19 cellular contexts compared by ENCODE assay signal in genomic region chr3:107983247-107983646, GRCh38.
DNase-seq lines count a peak whose midpoint lies in the region; ATAC-seq and TF ChIP-seq lines count a peak whose summit lies in the region.
"Had no signal": no experiment of that assay in that cellular context is flagged by ENCODE, and none has a peak within 500 bp of the region (broad histone marks: within the 10 kb centered on the region; RNA-seq: fewer than 3 reads in every experiment).

No MANE protein-coding gene starts in this region.

- 90 to 100% methylated on average over 2 to 3 of the region's 3 CpGs for WGBS in endodermal cell (ENCODE audit: insufficient coverage in 1 of 2, insufficient read length in 1 of 2), 2 experiments

- DNase-seq in GM12864 (ENCODE audit: low read depth) (no peak), GM23338 (ENCODE audit: low spot score) (peak; percentile 28), endodermal cell (no peak), DMS79 treated with DMSO at 0.1 percent for 48 hours (lab: John Stamatoyannopoulos, UW) (no peak), LoVo (ENCODE audit: low spot score) (no peak)
- no peak for DNase-seq in activated CD4-positive, alpha-beta memory T cell treated with anti-CD3 and anti-CD28 coated beads, Interleukin-2, amount 10 ng/mL, durations not matched to agents 7 days and 5 days
- no peak for DNase-seq in NK-92 treated with Interleukin-12 subunit alpha and Interleukin-12 subunit beta, amount 100 ng/mL, for 24 hours (lab: John Stamatoyannopoulos, UW)
- DNase-seq: CD4-positive, alpha-beta T cell; COR-L47; DND-41; NCI-H1105; NCI-H2029 treated with DMSO at 0.1 percent for 48 hours; NCI-H226; NCI-H510A treated with DMSO at 0.1 percent for 48 hours; NCI-H774; OCI-M1; SJCRH30 had no signal

- peaks cover 4% of the 10 kb centered on the region for H3K4me1 Mint-ChIP-seq in GM23338
- peaks cover 49% of the 10 kb centered on the region for H3K4me1 Mint-ChIP-seq in activated T-helper 17 cell treated with anti-CD3 and anti-CD28 coated beads, Interleukin-2, amount 50 U/mL, for 72 hours
- no peaks in the 10 kb centered on the region for H3K4me1 Mint-ChIP-seq in endodermal cell
- H3K4me1 Mint-ChIP-seq in activated CD4-positive, alpha-beta memory T cell treated with anti-CD3 and anti-CD28 coated beads, Interleukin-2, amount 10 ng/mL, durations not matched to agents 7 days and 5 days, result peaks cover 52% of the 10 kb centered on the region

- CTCF ChIA-PET in activated CD4-positive, alpha-beta memory T cell treated with anti-CD3 and anti-CD28 coated beads, Interleukin-2, amount 10 ng/mL, durations not matched to agents 7 days and 5 days (lab: Charles Lee), result interaction anchor here (1.1 kb wide), 1 partner anchor 55 kb away, joined by 4 read pairs; no protein-coding TSS in a partner anchor

- H3K36me3 ChIP-seq in GM23338 (ENCODE audit: insufficient read depth) (no peaks in the 10 kb centered on the region), endodermal cell (ENCODE audit: control insufficient read depth, insufficient read depth, low read length) (no peaks in the 10 kb centered on the region)
- H3K36me3 ChIP-seq: BLaER1, SJCRH30 had no signal

- H3K9me3 Mint-ChIP-seq in GM23338 (no peaks in the 10 kb centered on the region), endodermal cell (no peaks in the 10 kb centered on the region)
- peaks cover 3% of the 10 kb centered on the region for H3K9me3 Mint-ChIP-seq in activated T-helper 17 cell treated with anti-CD3 and anti-CD28 coated beads, Interleukin-2, amount 50 U/mL, for 72 hours
- H3K9me3 Mint-ChIP-seq in activated CD4-positive, alpha-beta memory T cell treated with anti-CD3 and anti-CD28 coated beads, Interleukin-2, amount 10 ng/mL, durations not matched to agents 7 days and 5 days, result peaks cover 2% of the 10 kb centered on the region
- H3K9me3 Mint-ChIP-seq: CD4-positive, alpha-beta T cell had no signal

- H4K20me1 ChIP-seq in GM23338 (replicated peaks; ENCODE audit: insufficient read depth), result no peaks in the 10 kb centered on the region
- H4K20me1 ChIP-seq: BLaER1 had no signal

- H3K4me2 ChIP-seq in GM23338, result no peak overlapping the region
- H3K4me2 ChIP-seq: BLaER1 had no signal

- H3K4me1 ChIP-seq in GM23338 (ENCODE audit: insufficient read depth), result no peaks in the 10 kb centered on the region; the same call in 1 of the 2 replicates
- no peaks in the 10 kb centered on the region for H3K4me1 ChIP-seq in endodermal cell (ENCODE audit: control insufficient read depth, insufficient read depth, low read length)
- H3K4me1 ChIP-seq: SJCRH30 had no signal

- H3K36me3 Mint-ChIP-seq in GM23338 (ENCODE audit: low read depth) (no peaks in the 10 kb centered on the region), endodermal cell (ENCODE audit: low read depth) (no peaks in the 10 kb centered on the region)
- H3K36me3 Mint-ChIP-seq in activated T-helper 17 cell treated with anti-CD3 and anti-CD28 coated beads, Interleukin-2, amount 50 U/mL, for 72 hours (ENCODE audit: low read depth), result no peaks in the 10 kb centered on the region
- peaks cover 9% of the 10 kb centered on the region for H3K36me3 Mint-ChIP-seq in activated CD4-positive, alpha-beta memory T cell treated with anti-CD3 and anti-CD28 coated beads, Interleukin-2, amount 10 ng/mL, durations not matched to agents 7 days and 5 days (ENCODE audit: low read depth)

- H3F3A ChIP-seq in GM23338 (replicated peaks; ENCODE audit: low read depth), result no peaks in the 10 kb centered on the region

- peak; percentile 31; the same call in 2 of the 3 replicates for ATAC-seq in GM23338
- no peak for ATAC-seq in activated T-helper 17 cell treated with anti-CD3 and anti-CD28 coated beads, Interleukin-2, amount 50 U/mL, for 72 hours (replicated peaks)

- H3K27me3 Mint-ChIP-seq in GM23338 (ENCODE audit: insufficient read depth, low read depth, poor library complexity) (no peaks in the 10 kb centered on the region), endodermal cell (ENCODE audit: insufficient read depth) (no peaks in the 10 kb centered on the region)
- H3K27me3 Mint-ChIP-seq in activated T-helper 17 cell treated with anti-CD3 and anti-CD28 coated beads, Interleukin-2, amount 50 U/mL, for 72 hours, result no peaks in the 10 kb centered on the region
- H3K27me3 Mint-ChIP-seq in activated CD4-positive, alpha-beta memory T cell treated with anti-CD3 and anti-CD28 coated beads, Interleukin-2, amount 10 ng/mL, durations not matched to agents 7 days and 5 days, result no peaks in the 10 kb centered on the region
- H3K27me3 Mint-ChIP-seq: CD4-positive, alpha-beta T cell had no signal

- no peaks in the 10 kb centered on the region for H3K9me3 ChIP-seq in endodermal cell (ENCODE audit: control insufficient read depth, low read length)
- H3K9me3 ChIP-seq: BLaER1, SJCRH30 had no signal

- no peak overlapping the region for H2AFZ ChIP-seq in GM23338

- no peak overlapping the region for H3K9ac ChIP-seq in endodermal cell (ENCODE audit: extremely low read depth, low read length, poor library complexity, severe bottlenecking)
- H3K9ac ChIP-seq: BLaER1 had no signal

- POLR2A ChIA-PET in activated CD4-positive, alpha-beta memory T cell treated with anti-CD3 and anti-CD28 coated beads, Interleukin-2, amount 10 ng/mL, durations not matched to agents 7 days and 5 days (lab: Charles Lee), result no interaction called here

- H3K27me3 ChIP-seq in GM23338 (ENCODE audit: insufficient read depth) (no peaks in the 10 kb centered on the region), endodermal cell (ENCODE audit: control insufficient read depth, insufficient read depth, low read length, poor library complexity, severe bottlenecking) (no peaks in the 10 kb centered on the region)
- H3K27me3 ChIP-seq: BLaER1, SJCRH30 had no signal

- H3K9me2 ChIP-seq in GM23338 (ENCODE audit: insufficient read depth), result peaks cover 8% of the 10 kb centered on the region; the same call in 1 of the 2 replicates

- no peak overlapping the region for H3K27ac Mint-ChIP-seq in GM23338
- H3K27ac Mint-ChIP-seq in activated T-helper 17 cell treated with anti-CD3 and anti-CD28 coated beads, Interleukin-2, amount 50 U/mL, for 72 hours, result peak overlapping the region; percentile 21
- no peak overlapping the region for H3K27ac Mint-ChIP-seq in endodermal cell
- no peak overlapping the region for H3K27ac Mint-ChIP-seq in activated CD4-positive, alpha-beta memory T cell treated with anti-CD3 and anti-CD28 coated beads, Interleukin-2, amount 10 ng/mL, durations not matched to agents 7 days and 5 days
- H3K27ac Mint-ChIP-seq: CD4-positive, alpha-beta T cell had no signal

- H3K27ac ChIP-seq in GM23338 (ENCODE audit: low read depth) (no peak overlapping the region), endodermal cell (ENCODE audit: low read depth, low read length) (no peak overlapping the region)
- H3K27ac ChIP-seq: BLaER1, SJCRH30 had no signal

- TF ChIP-seq CTCF in GM12864 (IDR thresholded peaks at IDR 0.05; ENCODE audit: low read depth, low read length, missing control alignments), result peak; percentile 17
- peak in 1 of 2 experiments; percentile 23; a peak in 1 of 4 replicates for TF ChIP-seq CTCF in GM23338 (conservative IDR thresholded peaks at IDR 0.05; ENCODE audit: low read depth in 2 of 2)
- TF ChIP-seq CTCF in endodermal cell (conservative IDR thresholded peaks at IDR 0.05), result peak; percentile 61

- no peaks in the 10 kb centered on the region for H3K79me2 ChIP-seq in GM23338 (replicated peaks; ENCODE audit: insufficient read depth)

- H3K4me3 ChIP-seq in GM12864 (ENCODE audit: low read depth, low read length) (no peak overlapping the region), GM23338 (no peak overlapping the region), endodermal cell (ENCODE audit: low read length) (no peak overlapping the region)
- H3K4me3 ChIP-seq: BLaER1, SJCRH30 had no signal

- H3K4me3 Mint-ChIP-seq in GM23338, result no peak overlapping the region
- no peak overlapping the region for H3K4me3 Mint-ChIP-seq in activated T-helper 17 cell treated with anti-CD3 and anti-CD28 coated beads, Interleukin-2, amount 50 U/mL, for 72 hours
- H3K4me3 Mint-ChIP-seq in endodermal cell, result no peak overlapping the region
- no peak overlapping the region for H3K4me3 Mint-ChIP-seq in activated CD4-positive, alpha-beta memory T cell treated with anti-CD3 and anti-CD28 coated beads, Interleukin-2, amount 10 ng/mL, durations not matched to agents 7 days and 5 days
- H3K4me3 Mint-ChIP-seq: CD4-positive, alpha-beta T cell had no signal

TF ChIP-seq in GM23338, 12 proteins besides CTCF, POLR2A, EP300 and RAD21:
- TF ChIP-seq CREB1 (CRISPR knock-in tag; IDR thresholded peaks at IDR 0.05; ENCODE audit: low read depth), result no peak
- TF ChIP-seq EZH2 (IDR thresholded peaks at IDR 0.05; ENCODE audit: low read depth, unreplicated experiment), result no peak
- no peak for TF ChIP-seq ZNF114 (CRISPR knock-in tag; IDR thresholded peaks at IDR 0.05)
